Comparison of ENCODE assay signal across 18 cellular contexts in the genomic region with DNA sequence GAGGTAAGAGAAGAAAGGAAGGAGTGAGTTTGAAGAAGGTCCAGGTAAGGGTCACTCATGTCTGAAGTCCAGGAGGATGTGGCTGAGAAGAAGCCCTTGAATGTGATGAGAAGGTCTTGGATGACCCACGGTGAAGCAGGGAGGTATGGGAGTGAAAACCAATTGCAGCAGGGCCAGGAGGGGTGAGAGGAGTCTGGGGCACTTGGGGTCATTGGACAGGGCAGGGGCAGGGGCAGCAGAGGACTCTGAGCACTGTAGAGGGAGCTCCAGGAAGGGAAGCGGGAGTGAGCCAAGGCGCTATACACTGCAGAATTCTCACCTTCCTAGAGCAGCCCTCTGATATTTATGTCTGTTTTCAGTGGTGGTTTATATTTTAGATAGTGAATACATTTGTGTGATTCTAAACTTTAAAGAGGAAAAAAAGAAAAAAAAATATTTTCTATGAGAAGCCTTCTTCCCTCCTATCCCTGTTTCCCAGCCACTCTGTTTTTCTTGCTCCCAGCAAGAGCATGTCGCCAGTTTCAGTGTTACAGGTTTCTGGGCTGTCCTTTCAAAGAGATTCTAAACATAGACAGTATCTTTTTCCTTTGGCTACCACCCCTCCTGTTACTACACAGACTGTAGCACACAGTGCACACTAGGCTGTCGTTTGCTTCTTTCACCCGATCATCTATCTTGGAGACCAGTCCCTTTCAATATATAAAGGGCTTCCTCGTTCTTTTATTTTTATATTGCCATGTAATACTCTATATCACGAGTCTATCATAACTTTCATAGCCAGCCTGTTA. TPM values are rescaled to one million over a fixed set of nuclear protein-coding genes. Genes with fewer than 3 reads are reported as not detected.
A peak's percentile ranks its signal among the peaks of the same experiment; 100 is the strongest.
DNase-seq lines count a peak whose midpoint lies in the region; ATAC-seq and TF ChIP-seq lines count a peak whose summit lies in the region.
"Had no signal": no experiment of that assay in that cellular context is flagged by ENCODE, and none has a peak within 500 bp of the region (broad histone marks: within the 10 kb centered on the region; RNA-seq: fewer than 3 reads in every experiment).

No MANE protein-coding gene starts in this region.

- TF ChIP-seq CTCF in cardiac muscle cell (IDR thresholded peaks at IDR 0.05; ENCODE audit: low read depth, low read length) (no peak), mesothelial cell of epicardium (IDR thresholded peaks at IDR 0.05; ENCODE audit: unreplicated experiment) (no peak), upper lobe of right lung (IDR thresholded peaks at IDR 0.05) (no peak)

- no peaks in the 10 kb centered on the region for H3K36me3 ChIP-seq in cardiac muscle cell
- H3K36me3 ChIP-seq in upper lobe of right lung = peaks cover 8% of the 10 kb centered on the region

- H3K9me3 ChIP-seq in cardiac muscle cell (ENCODE audit: low read depth) (no peaks in the 10 kb centered on the region), right cardiac atrium (ENCODE audit: control insufficient read depth, low read length) (no peaks in the 10 kb centered on the region), T-helper 17 cell (ENCODE audit: control insufficient read depth, low read length, poor library complexity, severe bottlenecking) (no peaks in the 10 kb centered on the region), upper lobe of right lung (no peaks in the 10 kb centered on the region)

- H3K4me1 ChIP-seq in cardiac muscle cell (ENCODE audit: low read depth) (peaks cover 22% of the 10 kb centered on the region), right cardiac atrium (ENCODE audit: control insufficient read depth, insufficient read depth, low read length) (no peaks in the 10 kb centered on the region), upper lobe of right lung (peaks cover 17% of the 10 kb centered on the region)

- intact Hi-C loops in right cardiac atrium (cut with DNase I) = no loop called here
- intact Hi-C loops in upper lobe of right lung (cut with DNase I) = no loop called here

- H3K4me3 Mint-ChIP-seq in T-helper 17 cell = peak overlapping the region; percentile 12
- H3K4me3 Mint-ChIP-seq in mesothelial cell of epicardium = no peak overlapping the region
- no peak overlapping the region for H3K4me3 Mint-ChIP-seq in stimulated activated memory B cell treated with anti-CD40 and anti-IgM and Interleukin-4, amounts not matched to agents 10 μg/mL and 1 μg/mL and 100 μg/mL, for 72 hours
- H3K4me3 Mint-ChIP-seq: B cell; CD8-positive, alpha-beta T cell had no signal

- H3K9me3 Mint-ChIP-seq in mesothelial cell of epicardium = peaks cover 4% of the 10 kb centered on the region
- no peaks in the 10 kb centered on the region for H3K9me3 Mint-ChIP-seq in stimulated activated memory B cell treated with anti-CD40 and anti-IgM and Interleukin-4, amounts not matched to agents 10 μg/mL and 1 μg/mL and 100 μg/mL, for 72 hours
- H3K9me3 Mint-ChIP-seq: CD8-positive, alpha-beta T cell had no signal

- no peaks in the 10 kb centered on the region for H3K27me3 ChIP-seq in cardiac muscle cell
- H3K27me3 ChIP-seq in right cardiac atrium (ENCODE audit: control insufficient read depth, insufficient read depth) = no peaks in the 10 kb centered on the region
- no peaks in the 10 kb centered on the region for H3K27me3 ChIP-seq in upper lobe of right lung

- H3K27ac ChIP-seq in cardiac muscle cell (peak overlapping the region; percentile 12), right cardiac atrium (ENCODE audit: low read length) (no peak overlapping the region), upper lobe of right lung (no peak overlapping the region)
- H3K27ac ChIP-seq: RWPE1 had no signal

- H3K4me1 Mint-ChIP-seq in T-helper 17 cell (peaks cover 30% of the 10 kb centered on the region), mesothelial cell of epicardium (peaks cover 21% of the 10 kb centered on the region)
- H3K4me1 Mint-ChIP-seq in stimulated activated memory B cell treated with anti-CD40 and anti-IgM and Interleukin-4, amounts not matched to agents 10 μg/mL and 1 μg/mL and 100 μg/mL, for 72 hours = peaks cover 9% of the 10 kb centered on the region
- H3K4me1 Mint-ChIP-seq: B cell had no signal

- WGBS in right cardiac atrium = 82% methylated on average over 8 of the region's 8 CpGs

- ATAC-seq in right cardiac atrium (no peak), T-helper 17 cell (no peak), upper lobe of right lung (peak; percentile 22)
- no peak for ATAC-seq in stimulated activated memory B cell treated with anti-CD40 and anti-IgM and Interleukin-4, amounts not matched to agents 10 μg/mL and 1 μg/mL and 100 μg/mL, for 72 hours
- ATAC-seq: CD8-positive, alpha-beta T cell had no signal

- H3K27me3 Mint-ChIP-seq in T-helper 17 cell = no peaks in the 10 kb centered on the region
- H3K27me3 Mint-ChIP-seq in mesothelial cell of epicardium (ENCODE audit: low read depth) = no peaks in the 10 kb centered on the region
- H3K27me3 Mint-ChIP-seq in stimulated activated memory B cell treated with anti-CD40 and anti-IgM and Interleukin-4, amounts not matched to agents 10 μg/mL and 1 μg/mL and 100 μg/mL, for 72 hours = no peaks in the 10 kb centered on the region
- H3K27me3 Mint-ChIP-seq: B cell had no signal

- no peak overlapping the region for H3K4me3 ChIP-seq in cardiac muscle cell
- no peak overlapping the region for H3K4me3 ChIP-seq in right cardiac atrium (ENCODE audit: low read length)
- no peak overlapping the region for H3K4me3 ChIP-seq in upper lobe of right lung

- H3K27ac Mint-ChIP-seq in T-helper 17 cell (peak overlapping the region; percentile 46), mesothelial cell of epicardium (peak overlapping the region; percentile 47)
- H3K27ac Mint-ChIP-seq in stimulated activated memory B cell treated with anti-CD40 and anti-IgM and Interleukin-4, amounts not matched to agents 10 μg/mL and 1 μg/mL and 100 μg/mL, for 72 hours = no peak overlapping the region
- H3K27ac Mint-ChIP-seq: B cell; CD8-positive, alpha-beta T cell had no signal

- DNase-seq in cardiac muscle cell (ENCODE audit: low read depth in 1 of 2, low spot score in 1 of 2) (peak in 1 of 2 donors; percentile 28), right cardiac atrium (no peak), T-helper 17 cell (no peak), mesothelial cell of epicardium (ENCODE audit: low spot score in 2 of 2, unreplicated experiment in 2 of 2) (no peak), upper lobe of right lung (no peak), SHP77 treated with DMSO at 0.1 percent for 48 hours (lab: John Stamatoyannopoulos, UW) (no peak), SHP77 (lab: John Stamatoyannopoulos, UW) (no peak)
- DNase-seq: ACHN; CD8-positive, alpha-beta T cell; DND-41; GDM1; NCI-H1048; NCI-H146; NCI-H345; NCI-H526 treated with DMSO at 0.1 percent for 48 hours had no signal

- peaks cover 10% of the 10 kb centered on the region for H3K36me3 Mint-ChIP-seq in T-helper 17 cell (ENCODE audit: low read depth)
- peaks cover 19% of the 10 kb centered on the region for H3K36me3 Mint-ChIP-seq in mesothelial cell of epicardium
- H3K36me3 Mint-ChIP-seq in stimulated activated memory B cell treated with anti-CD40 and anti-IgM and Interleukin-4, amounts not matched to agents 10 μg/mL and 1 μg/mL and 100 μg/mL, for 72 hours = peaks cover 44% of the 10 kb centered on the region

RNA-seq across cellular contexts. Expression of a gene that starts 24.5 kb away (rescaled TPM):
- total RNA-seq in cardiac muscle cell (34.0 and 39.2 TPM in 2 replicates), right cardiac atrium (10 to 100 TPM; 29.5 to 50.9 (median 44.4) TPM), T-helper 17 cell (10 to 100 TPM; 26.2 to 29.7 TPM), mesothelial cell of epicardium (27.3 to 29.6 TPM (median 28.9 TPM) in 3 replicates), upper lobe of right lung (104 TPM)
- polyA plus RNA-seq in cardiac muscle cell (79.2 and 84.4 TPM in 2 replicates), right cardiac atrium (57.4 TPM)

RNA-seq across cellular contexts. Expression of a gene that starts 53.6 kb away (rescaled TPM):
- total RNA-seq in cardiac muscle cell (152 and 159 TPM in 2 replicates), right cardiac atrium (10 to 100 TPM; 53.3 to 66.3 (median 60.6) TPM), T-helper 17 cell (10 to 100 TPM; 51.1 to 55.0 TPM), mesothelial cell of epicardium (89.3 to 93.7 TPM (median 91.8 TPM) in 3 replicates), upper lobe of right lung (47.9 TPM)
- polyA plus RNA-seq in cardiac muscle cell (220 and 255 TPM in 2 replicates), right cardiac atrium (78.6 TPM)
